ENCODE assay signal across 1 cellular context in genomic region chr1:12009318-12010001, GRCh38.
TF ChIP-seq lines count a peak whose summit lies in the region.

No MANE protein-coding gene starts in this region.

TF ChIP-seq in K562, 482 proteins besides CTCF, POLR2A, EP300 and RAD21:
- TF ChIP-seq GABPA (tag; conservative IDR thresholded peaks at IDR 0.05; ENCODE audit: low read depth) (no peak), HBP1 (CRISPR knock-in tag; IDR thresholded peaks at IDR 0.05) (no peak), HEY1 (CRISPR knock-in tag; IDR thresholded peaks at IDR 0.05; ENCODE audit: borderline replicate concordance) (no peak), NR2C1 (IDR thresholded peaks at IDR 0.05) (no peak), NR2C1 (tag; IDR thresholded peaks at IDR 0.05) (no peak), EP400 (IDR thresholded peaks at IDR 0.05) (no peak), ZBTB5 (IDR thresholded peaks at IDR 0.05) (no peak), GTF3C2 (IDR thresholded peaks at IDR 0.05; ENCODE audit: borderline replicate concordance, extremely low read depth, insufficient read length) (no peak), TAF15 (IDR thresholded peaks at IDR 0.05; ENCODE audit: low read depth, low read length) (no peak), ZBTB12 (CRISPR knock-in tag; IDR thresholded peaks at IDR 0.05) (no peak), ZNF174 (CRISPR knock-in tag; IDR thresholded peaks at IDR 0.05) (no peak)
